In genomic region chr1:101444381-101444780, GRCh38 we compare ENCODE assay signal across 18 cellular contexts.
DNase-seq lines count a peak whose midpoint lies in the region; ATAC-seq and TF ChIP-seq lines count a peak whose summit lies in the region.
"Had no signal": no experiment of that assay in that cellular context is flagged by ENCODE, and none has a peak within 500 bp of the region (broad histone marks: within the 10 kb centered on the region; RNA-seq: fewer than 3 reads in every experiment).

No MANE protein-coding gene starts in this region.

- H3K9ac ChIP-seq in OCI-LY3 (ENCODE audit: low read length) = no peak overlapping the region
- H3K9ac ChIP-seq: KMS-11, neural progenitor cell had no signal

- peak; percentile 57 for ATAC-seq in GM18861 (IDR thresholded peaks at IDR 0.05; ENCODE audit: unreplicated experiment)
- ATAC-seq in GM21526 (IDR thresholded peaks at IDR 0.05; ENCODE audit: low FRiP score, unreplicated experiment) = peak; percentile 48
- ATAC-seq in HG03045 (IDR thresholded peaks at IDR 0.05; ENCODE audit: unreplicated experiment) = peak; percentile 52

- in situ Hi-C loops in brain microvascular endothelial cell (cut with HindIII; ENCODE audit: low pct_ligation_motif_present, low sequenced_read_pairs) = no loop called here

- H3K4me3 ChIP-seq in OCI-LY3 (ENCODE audit: low read length) = no peak overlapping the region
- no peak overlapping the region for H3K4me3 ChIP-seq in brain microvascular endothelial cell (ENCODE audit: low read depth, low read length)
- H3K4me3 ChIP-seq: neural progenitor cell, spleen had no signal

- no peak overlapping the region for H2AFZ ChIP-seq in OCI-LY3 (ENCODE audit: low read depth, low read length)
- H2AFZ ChIP-seq: neural progenitor cell had no signal

- TF ChIP-seq CTCF in OCI-LY3 (IDR thresholded peaks at IDR 0.05; ENCODE audit: low read depth, low read length) (no peak), brain microvascular endothelial cell (IDR thresholded peaks at IDR 0.05; ENCODE audit: low read depth, low read length, missing control alignments) (no peak)

- H4K20me1 ChIP-seq in OCI-LY3 (ENCODE audit: insufficient read depth, low read length) = no peaks in the 10 kb centered on the region

- no peak for DNase-seq in brain microvascular endothelial cell
- DNase-seq in NCI-H1105 (lab: John Stamatoyannopoulos, UW) = no peak
- no peak for DNase-seq in midbrain (lab: John Stamatoyannopoulos, UW)
- DNase-seq: activated CD4-positive, alpha-beta T cell treated with anti-CD3 and anti-CD28 coated beads, Interleukin-2, amount 50 U/mL, for 1 hour; activated naive CD4-positive, alpha-beta T cell; anterior cingulate cortex; H7; hypothalamus; kidney glomerular epithelial cell; NCI-H1105 treated with DMSO at 0.1 percent for 48 hours; NCI-H2171 treated with DMSO at 0.1 percent for 48 hours; spleen had no signal

- peaks cover 16% of the 10 kb centered on the region for H3K4me1 ChIP-seq in OCI-LY3 (ENCODE audit: low read length)
- H3K4me1 ChIP-seq: spleen had no signal

- H3K27ac ChIP-seq in OCI-LY3 (ENCODE audit: low read length) = no peak overlapping the region
- no peak overlapping the region for H3K27ac ChIP-seq in brain microvascular endothelial cell
- H3K27ac ChIP-seq: KMS-11, neural progenitor cell, spleen had no signal

- H3K9me3 ChIP-seq in OCI-LY3 (ENCODE audit: insufficient read depth, low read length) = no peaks in the 10 kb centered on the region
- H3K9me3 ChIP-seq: spleen had no signal

- H3K4me2 ChIP-seq in OCI-LY3 (ENCODE audit: low read length) = peak overlapping the region; percentile 20; the same call in 1 of the 2 replicates
- H3K4me2 ChIP-seq: KMS-11, neural progenitor cell had no signal

- no peaks in the 10 kb centered on the region for H3K36me3 ChIP-seq in OCI-LY3 (replicated peaks; ENCODE audit: low read depth, low read length)
- no peaks in the 10 kb centered on the region for H3K36me3 ChIP-seq in brain microvascular endothelial cell (replicated peaks)
- H3K36me3 ChIP-seq: neural progenitor cell, spleen had no signal

- no peaks in the 10 kb centered on the region for H3K79me2 ChIP-seq in OCI-LY3 (ENCODE audit: low read length)

- H3K27me3 ChIP-seq in OCI-LY3 (ENCODE audit: low read depth, low read length) (peaks cover 18% of the 10 kb centered on the region), brain microvascular endothelial cell (replicated peaks) (no peaks in the 10 kb centered on the region)
- H3K27me3 ChIP-seq: neural progenitor cell, spleen had no signal
